ENCODE assay signal across 11 cellular contexts in the genomic region with DNA sequence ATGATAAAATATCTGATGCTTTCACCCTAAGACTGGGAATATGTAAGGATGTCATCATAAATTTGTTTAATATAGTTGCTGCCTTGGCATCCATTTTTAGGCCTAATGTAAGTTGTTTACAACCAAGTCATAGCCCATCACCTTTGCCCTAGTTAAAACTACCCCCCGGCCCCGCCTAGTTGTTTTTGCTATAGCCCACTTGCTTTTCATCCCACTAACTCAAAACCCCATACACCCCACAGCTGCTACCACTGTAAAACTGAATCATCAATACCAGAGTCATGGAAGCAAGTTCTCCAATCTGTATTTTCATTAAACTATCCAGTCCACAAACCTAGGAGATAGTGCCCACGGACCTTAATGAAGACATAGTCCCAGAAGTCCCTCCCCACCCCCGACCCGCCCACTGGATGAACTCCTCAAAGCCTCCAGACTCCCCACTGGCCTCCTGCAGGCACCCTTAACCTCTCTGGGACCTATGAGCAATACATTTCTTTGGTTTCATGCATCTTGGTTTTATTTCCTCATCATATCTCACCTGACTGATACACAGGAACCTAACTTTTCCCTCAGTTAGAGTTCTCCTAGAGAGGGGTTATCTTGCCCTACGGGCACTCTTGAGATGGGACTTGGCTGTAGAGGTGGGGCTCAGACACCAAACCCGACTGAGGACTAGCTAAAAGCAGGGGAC.
"Had no signal": no experiment of that assay in that cellular context is flagged by ENCODE, and none has a peak within 500 bp of the region (broad histone marks: within the 10 kb centered on the region; RNA-seq: fewer than 3 reads in every experiment).

No MANE protein-coding gene starts in this region.

- H3K9me3 ChIP-seq: adrenal gland, esophagus muscularis mucosa, lower lobe of right lung, transverse colon had no signal

- H3K4me3 ChIP-seq: adrenal gland, esophagus muscularis mucosa, lower lobe of right lung, transverse colon had no signal

- H3K27ac ChIP-seq: adrenal gland, esophagus muscularis mucosa, lower lobe of right lung, parathyroid adenoma, transverse colon had no signal

- H3K4me1 ChIP-seq: adrenal gland, esophagus muscularis mucosa, lower lobe of right lung, transverse colon had no signal

- DNase-seq: activated CD4-positive, alpha-beta T cell treated with anti-CD3 and anti-CD28 coated beads, Interleukin-2, amount 50 U/mL, for 48 hours; activated CD4-positive, CD25-positive, alpha-beta regulatory T cell; adrenal gland; left cardiac atrium; lower lobe of right lung; midbrain; retina; substantia nigra; transverse colon had no signal

- H3K36me3 ChIP-seq: adrenal gland, esophagus muscularis mucosa, lower lobe of right lung, transverse colon had no signal

- ATAC-seq: left cardiac atrium, lower lobe of right lung had no signal
